In the genomic region with DNA sequence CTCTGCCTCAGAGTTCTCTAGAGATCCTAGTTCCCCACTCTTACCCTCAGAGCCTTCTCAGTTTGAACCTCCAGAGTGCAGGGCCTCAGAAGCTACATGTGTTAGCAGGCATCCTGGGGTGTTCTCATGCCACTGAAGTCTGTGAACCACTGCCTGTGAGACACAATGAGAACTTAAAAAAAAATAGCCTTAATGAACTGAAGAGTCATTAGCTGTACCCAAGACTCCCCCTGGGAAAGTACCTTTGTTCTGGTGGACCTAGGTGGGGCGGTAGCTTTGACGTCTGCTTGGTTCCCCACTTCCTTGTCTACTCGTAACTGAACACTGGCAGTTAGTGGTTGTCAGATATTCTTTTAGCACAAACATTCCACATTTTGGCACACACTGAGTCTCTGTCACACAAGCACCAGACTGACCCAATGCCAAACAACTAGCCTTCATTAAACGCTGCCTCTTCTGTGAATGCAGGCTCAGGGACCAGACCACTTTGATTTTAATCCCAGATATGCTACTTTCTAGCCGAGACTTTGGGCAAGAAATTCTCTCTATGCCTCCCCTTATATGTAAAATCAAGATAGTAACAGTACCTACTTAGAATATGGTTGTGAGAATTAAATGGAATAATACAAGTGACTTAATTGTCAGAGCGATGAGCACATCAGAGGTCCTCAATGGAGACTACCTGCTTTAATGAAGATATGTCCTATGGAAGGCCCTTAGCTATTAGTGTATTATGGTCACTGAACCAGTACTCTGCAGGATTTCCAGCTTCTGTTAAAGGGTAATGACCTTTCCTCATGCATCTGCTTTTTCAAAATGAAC, we compare ENCODE assay signal across 9 cellular contexts.
DNase-seq lines count a peak whose midpoint lies in the region; ATAC-seq and TF ChIP-seq lines count a peak whose summit lies in the region.
"Had no signal": no experiment of that assay in that cellular context is flagged by ENCODE, and none has a peak within 500 bp of the region (broad histone marks: within the 10 kb centered on the region; RNA-seq: fewer than 3 reads in every experiment).

No MANE protein-coding gene starts in this region.

- H3K27me3 ChIP-seq in heart left ventricle, result no peaks in the 10 kb centered on the region
- H3K27me3 ChIP-seq in brain microvascular endothelial cell (replicated peaks), result no peaks in the 10 kb centered on the region
- H3K27me3 ChIP-seq: BLaER1 had no signal

- 59 to 75% (median 65%) methylated on average over 6 of the region's 6 CpGs for WGBS in heart left ventricle, 4 donors

- intact Hi-C loops in heart left ventricle (cut with DNase I) (no loop called here), Right ventricle myocardium inferior (cut with DNase I) (no loop called here)
- intact Hi-C loops in activated T-helper 1 cell treated with anti-CD3 and anti-CD28 coated beads, Interleukin-12 subunit alpha, Interleukin-12 subunit beta, Interleukin-2, Interleukin-4 antibody, amounts not matched to agents 30 ng/mL and 10 ng/mL and 1 ng/mL, durations not matched to agents 14 hours and 24 hours and 36 hours (cut with micrococcal nuclease), result loop anchor here (1.0 to 2.0 kb wide), 7 partner anchors 8 to 138 kb away; no protein-coding TSS in a partner anchor

- in situ Hi-C loops in brain microvascular endothelial cell (cut with HindIII; ENCODE audit: low pct_ligation_motif_present, low sequenced_read_pairs), result no loop called here

- DNase-seq in heart left ventricle (peak in 1 of 5 donors; percentile 32), Right ventricle myocardium inferior (ENCODE audit: missing footprints) (no peak), midbrain (lab: John Stamatoyannopoulos, UW) (no peak), brain microvascular endothelial cell (no peak), mucosa of gallbladder (ENCODE audit: low spot score) (no peak)
- peak; percentile 71 for DNase-seq in activated T-helper 1 cell treated with anti-CD3 and anti-CD28 coated beads, Interleukin-12 subunit alpha, Interleukin-12 subunit beta, Interleukin-2, Interleukin-4 antibody, amounts not matched to agents 30 ng/mL and 10 ng/mL and 1 ng/mL, durations not matched to agents 14 hours and 24 hours and 36 hours (ENCODE audit: low spot score)
- peak; percentile 17 to 63 for DNase-seq in stimulated activated naive CD8-positive, alpha-beta T cell treated with anti-CD3 and anti-CD28 coated beads, Interleukin-15, amount 100 ng/mL, for 72 hours

- peaks cover 7% of the 10 kb centered on the region for H3K9me3 Mint-ChIP-seq in activated T-helper 1 cell treated with anti-CD3 and anti-CD28 coated beads, Interleukin-12 subunit alpha, Interleukin-12 subunit beta, Interleukin-2, Interleukin-4 antibody, amounts not matched to agents 30 ng/mL and 10 ng/mL and 1 ng/mL, durations not matched to agents 14 hours and 24 hours and 36 hours
- H3K9me3 Mint-ChIP-seq in stimulated activated naive CD8-positive, alpha-beta T cell treated with anti-CD3 and anti-CD28 coated beads, Interleukin-15, amount 100 ng/mL, for 72 hours, result no peaks in the 10 kb centered on the region

- no peaks in the 10 kb centered on the region for H3K36me3 ChIP-seq in heart left ventricle
- H3K36me3 ChIP-seq in brain microvascular endothelial cell (replicated peaks), result no peaks in the 10 kb centered on the region
- H3K36me3 ChIP-seq: BLaER1 had no signal

- no peaks in the 10 kb centered on the region for H3K9me3 ChIP-seq in heart left ventricle
- H3K9me3 ChIP-seq: BLaER1 had no signal

- H3K4me3 ChIP-seq in heart left ventricle, result no peak overlapping the region
- no peak overlapping the region for H3K4me3 ChIP-seq in brain microvascular endothelial cell (ENCODE audit: low read depth, low read length)
- H3K4me3 ChIP-seq: BLaER1 had no signal

- peaks cover 25% of the 10 kb centered on the region for H3K36me3 Mint-ChIP-seq in activated T-helper 1 cell treated with anti-CD3 and anti-CD28 coated beads, Interleukin-12 subunit alpha, Interleukin-12 subunit beta, Interleukin-2, Interleukin-4 antibody, amounts not matched to agents 30 ng/mL and 10 ng/mL and 1 ng/mL, durations not matched to agents 14 hours and 24 hours and 36 hours (ENCODE audit: low read depth)

- H3K27ac ChIP-seq in heart left ventricle (peak overlapping the region in 11 of 12 donors; percentile 18 to 70 (median 53)), brain microvascular endothelial cell (no peak overlapping the region)
- H3K27ac ChIP-seq: BLaER1 had no signal

- ATAC-seq in heart left ventricle (peak in 3 of 4 donors; percentile 53 to 94 (median 66)), Right ventricle myocardium inferior (no peak), HG03039 (IDR thresholded peaks at IDR 0.05; ENCODE audit: unreplicated experiment) (peak; percentile 69)
- peak; percentile 84 for ATAC-seq in stimulated activated naive CD8-positive, alpha-beta T cell treated with anti-CD3 and anti-CD28 coated beads, Interleukin-15, amount 100 ng/mL, for 72 hours

- TF ChIP-seq CTCF in heart left ventricle (IDR thresholded peaks at IDR 0.05) (no peak), brain microvascular endothelial cell (IDR thresholded peaks at IDR 0.05; ENCODE audit: low read depth, low read length, missing control alignments) (no peak)

- H3K27me3 Mint-ChIP-seq in activated T-helper 1 cell treated with anti-CD3 and anti-CD28 coated beads, Interleukin-12 subunit alpha, Interleukin-12 subunit beta, Interleukin-2, Interleukin-4 antibody, amounts not matched to agents 30 ng/mL and 10 ng/mL and 1 ng/mL, durations not matched to agents 14 hours and 24 hours and 36 hours (ENCODE audit: insufficient read depth), result no peaks in the 10 kb centered on the region
- no peaks in the 10 kb centered on the region for H3K27me3 Mint-ChIP-seq in stimulated activated naive CD8-positive, alpha-beta T cell treated with anti-CD3 and anti-CD28 coated beads, Interleukin-15, amount 100 ng/mL, for 72 hours

- no peak for TF ChIP-seq POLR2A in heart left ventricle (IDR thresholded peaks at IDR 0.05)

- H3K4me1 Mint-ChIP-seq in activated T-helper 1 cell treated with anti-CD3 and anti-CD28 coated beads, Interleukin-12 subunit alpha, Interleukin-12 subunit beta, Interleukin-2, Interleukin-4 antibody, amounts not matched to agents 30 ng/mL and 10 ng/mL and 1 ng/mL, durations not matched to agents 14 hours and 24 hours and 36 hours (ENCODE audit: low read depth), result peaks cover 73% of the 10 kb centered on the region
- peaks cover 59% of the 10 kb centered on the region for H3K4me1 Mint-ChIP-seq in stimulated activated naive CD8-positive, alpha-beta T cell treated with anti-CD3 and anti-CD28 coated beads, Interleukin-15, amount 100 ng/mL, for 72 hours

- H3K27ac Mint-ChIP-seq in activated T-helper 1 cell treated with anti-CD3 and anti-CD28 coated beads, Interleukin-12 subunit alpha, Interleukin-12 subunit beta, Interleukin-2, Interleukin-4 antibody, amounts not matched to agents 30 ng/mL and 10 ng/mL and 1 ng/mL, durations not matched to agents 14 hours and 24 hours and 36 hours, result peak overlapping the region; percentile 100
- peak overlapping the region; percentile 41 to 97 for H3K27ac Mint-ChIP-seq in stimulated activated naive CD8-positive, alpha-beta T cell treated with anti-CD3 and anti-CD28 coated beads, Interleukin-15, amount 100 ng/mL, for 72 hours

- peak overlapping the region; percentile 86 for H3K4me3 Mint-ChIP-seq in activated T-helper 1 cell treated with anti-CD3 and anti-CD28 coated beads, Interleukin-12 subunit alpha, Interleukin-12 subunit beta, Interleukin-2, Interleukin-4 antibody, amounts not matched to agents 30 ng/mL and 10 ng/mL and 1 ng/mL, durations not matched to agents 14 hours and 24 hours and 36 hours
- peak overlapping the region in 1 of 2 donors; percentile 85 for H3K4me3 Mint-ChIP-seq in stimulated activated naive CD8-positive, alpha-beta T cell treated with anti-CD3 and anti-CD28 coated beads, Interleukin-15, amount 100 ng/mL, for 72 hours

- peaks cover 0 to 32% (median 8%) of the 10 kb centered on the region in 12 donors for H3K4me1 ChIP-seq in heart left ventricle

Comparison
In these comparisons a context has a peak if more than half of its experiments do, and no peak if none do; other contexts are left out.
1. DNase-seq: peak in activated T-helper 1 cell treated with anti-CD3 and anti-CD28 coated beads, Interleukin-12 subunit alpha, Interleukin-12 subunit beta, Interleukin-2, Interleukin-4 antibody, amounts not matched to agents 30 ng/mL and 10 ng/mL and 1 ng/mL, durations not matched to agents 14 hours and 24 hours and 36 hours (single experiment) and stimulated activated naive CD8-positive, alpha-beta T cell treated with anti-CD3 and anti-CD28 coated beads, Interleukin-15, amount 100 ng/mL, for 72 hours (2 of 2); none in Right ventricle myocardium inferior (single experiment), midbrain (single experiment), brain microvascular endothelial cell (single experiment) and mucosa of gallbladder (single experiment).